ENCODE assay signal across 8 cellular contexts in genomic region chr20:326645-327031, GRCh38. TPM values are rescaled to one million over a fixed set of nuclear protein-coding genes. Genes with fewer than 3 reads are reported as not detected.
DNase-seq lines count a peak whose midpoint lies in the region; ATAC-seq and TF ChIP-seq lines count a peak whose summit lies in the region.

No MANE protein-coding gene starts in this region.

- H3K9me3 Mint-ChIP-seq in Calu3 (ENCODE audit: low read depth, unreplicated experiment) (no peaks in the 10 kb centered on the region), type B pancreatic cell (no peaks in the 10 kb centered on the region)

- H3K36me3 Mint-ChIP-seq in Calu3 (ENCODE audit: insufficient read depth, unreplicated experiment) (peaks cover 54% of the 10 kb centered on the region), type B pancreatic cell (peaks cover 3% of the 10 kb centered on the region)

- CTCF ChIA-PET in Calu3 (lab: Charles Lee), result interaction anchor here (0.7 kb wide), 1 partner anchor 19 kb away, joined by 5 read pairs; no protein-coding TSS in a partner anchor

- H3K4me1 Mint-ChIP-seq in Calu3 (ENCODE audit: low read depth, unreplicated experiment) (peaks cover 13% of the 10 kb centered on the region), type B pancreatic cell (ENCODE audit: unreplicated experiment) (peaks cover 31% of the 10 kb centered on the region)

- peak overlapping the region; percentile 74 for H3K4me3 Mint-ChIP-seq in Calu3 (ENCODE audit: low read depth, unreplicated experiment)
- H3K4me3 Mint-ChIP-seq in type B pancreatic cell, result peak overlapping the region; percentile 90

- TF ChIP-seq CTCF in Calu3 (IDR thresholded peaks at IDR 0.05; ENCODE audit: unreplicated experiment) (no peak), breast epithelium (IDR thresholded peaks at IDR 0.05) (no peak), lower leg skin (IDR thresholded peaks at IDR 0.05) (no peak), type B pancreatic cell (conservative IDR thresholded peaks at IDR 0.05) (no peak)

- H3K27me3 Mint-ChIP-seq in Calu3 (ENCODE audit: unreplicated experiment), result no peaks in the 10 kb centered on the region
- peaks cover 2% of the 10 kb centered on the region for H3K27me3 Mint-ChIP-seq in type B pancreatic cell

- 1% methylated on average over 20 of the region's 32 CpGs; no CpG with 5 or more reads in 1 of the 2 donors for WGBS in lower leg skin, 2 donors

- ATAC-seq in GM21360 (IDR thresholded peaks at IDR 0.05; ENCODE audit: unreplicated experiment), result no peak

- TF ChIP-seq POLR2A in breast epithelium (IDR thresholded peaks at IDR 0.05), result no peak
- no peak for TF ChIP-seq POLR2A in lower leg skin (IDR thresholded peaks at IDR 0.05)

- H3K36me3 ChIP-seq in MG63 (peaks cover 8% of the 10 kb centered on the region), breast epithelium (no peaks in the 10 kb centered on the region)

- peaks cover 4 to 6% of the 10 kb centered on the region in 2 donors for H3K4me1 ChIP-seq in breast epithelium

- H3K27ac Mint-ChIP-seq in Calu3 (ENCODE audit: unreplicated experiment), result peak overlapping the region; percentile 33
- no peak overlapping the region for H3K27ac Mint-ChIP-seq in type B pancreatic cell

- BruUV-seq in Calu3 (replicated peaks; lab: Mats Ljungman, UMichigan), result no TSS peak

- H3K27me3 ChIP-seq in MG63 (no peaks in the 10 kb centered on the region), breast epithelium (no peaks in the 10 kb centered on the region)

- intact Hi-C loops in Calu3 (cut with micrococcal nuclease; ENCODE audit: unreplicated experiment), result no loop called here
- intact Hi-C loops in breast epithelium (cut with DNase I; ENCODE audit: low total_unique reads), result no loop called here
- intact Hi-C loops in lower leg skin (cut with DNase I; ENCODE audit: low total_unique reads), result no loop called here

- H3K9me3 ChIP-seq in MG63, result no peaks in the 10 kb centered on the region
- no peaks in the 10 kb centered on the region for H3K9me3 ChIP-seq in breast epithelium

- H3K27ac ChIP-seq in breast epithelium, result peak overlapping the region; percentile 88 to 98

- peak overlapping the region; percentile 70 for H3K4me3 ChIP-seq in MG63
- H3K4me3 ChIP-seq in breast epithelium, result peak overlapping the region; percentile 68 to 86 (median 79)
- H3K4me3 ChIP-seq in lower leg skin (ENCODE audit: low read depth, poor library complexity, severe bottlenecking), result peak overlapping the region; percentile 37

- DNase-seq in Calu3, result peak; percentile 33
- peak; percentile 46 for DNase-seq in MG63
- peak in 1 of 2 donors; percentile 30 for DNase-seq in breast epithelium (ENCODE audit: low spot score in 2 of 2)
- peak; percentile 24 to 90 for DNase-seq in lower leg skin (ENCODE audit: low spot score in 2 of 2)
- DNase-seq in type B pancreatic cell (ENCODE audit: extremely low spot score, unreplicated experiment), result no peak
- no peak for DNase-seq in midbrain (lab: John Stamatoyannopoulos, UW)
- no peak for DNase-seq in SKM-1 treated with dmso at 0.1 percent for 144 hours (lab: John Stamatoyannopoulos, UW; ENCODE audit: unreplicated experiment)

RNA-seq across cellular contexts. Expression of gene SOX12, which starts 1.3 kb away (rescaled TPM):
- total RNA-seq in Calu3 (2022) (13.6 and 14.5 TPM in 2 replicates), breast epithelium (1 to 10 TPM; 1.1 to 3.7 (median 3.3) TPM), lower leg skin (1 to 10 TPM; 4.7 to 9.9 (median 5.4) TPM), type B pancreatic cell (ENCODE audit: low replicate concordance) (9.9 and 52.7 TPM in 2 replicates)
- total RNA-seq in MG63 (2014; rRNA removed; shearing (Covaris generic); ENCODE audit: low replicate concordance), result 2.1 and 3.1 TPM in 2 replicates

RNA-seq across cellular contexts. Expression of gene NRSN2, which starts 20.3 kb away (rescaled TPM):
- 0.42 and 0.51 TPM in 2 replicates for total RNA-seq in Calu3 (2022)
- 1.8 and 24.3 TPM in 2 replicates for total RNA-seq in MG63 (2014; rRNA removed; shearing (Covaris generic); ENCODE audit: low replicate concordance)
- 10 to 100 TPM in 2 of 3 donors, 1 to 10 TPM in 1; 9.4 to 22.3 (median 21.8) TPM for total RNA-seq in breast epithelium
- total RNA-seq in lower leg skin, result 10 to 100 TPM in 2 of 4 donors, 1 to 10 TPM in 2; 4.4 to 16.6 (median 9.9) TPM
- total RNA-seq in type B pancreatic cell (ENCODE audit: low replicate concordance), result 33.8 and 43.0 TPM in 2 replicates

RNA-seq across cellular contexts. Expression of gene ZCCHC3, which starts 29.3 kb away (rescaled TPM):
- total RNA-seq in Calu3 (2022) (10.9 and 11.1 TPM in 2 replicates), breast epithelium (10 to 100 TPM; 10.1 to 14.0 (median 11.5) TPM), lower leg skin (10 to 100 TPM in 1 of 4 donors, 1 to 10 TPM in 3; 7.3 to 10.8 (median 9.2) TPM), type B pancreatic cell (ENCODE audit: low replicate concordance) (28.9 and 40.5 TPM in 2 replicates)
- 9.1 and 13.5 TPM in 2 replicates for total RNA-seq in MG63 (2014; rRNA removed; shearing (Covaris generic); ENCODE audit: low replicate concordance)

RNA-seq across cellular contexts. Expression of gene C20orf96, which starts 36.1 kb away (rescaled TPM):
- 7.3 and 8.8 TPM in 2 replicates for total RNA-seq in Calu3 (2022)
- total RNA-seq in MG63 (2014; rRNA removed; shearing (Covaris generic); ENCODE audit: low replicate concordance), result 1.6 TPM in 1 of 2 replicates, not detected in the other
- total RNA-seq in breast epithelium, result 1 to 10 TPM; 2.6 to 9.2 (median 6.1) TPM
- under 1 TPM in 3 of 4 donors, not detected in 1; 0.36 to 0.59 (median 0.52) TPM for total RNA-seq in lower leg skin
- total RNA-seq in type B pancreatic cell (ENCODE audit: low replicate concordance), result 12.6 and 27.0 TPM in 2 replicates

RNA-seq across cellular contexts. Expression of gene TRIB3, which starts 53.9 kb away (rescaled TPM):
- total RNA-seq in Calu3 (2022) (47.2 and 53.0 TPM in 2 replicates), breast epithelium (10 to 100 TPM in 2 of 3 donors, 1 to 10 TPM in 1; 4.5 to 18.0 (median 14.5) TPM), lower leg skin (10 to 100 TPM; 20.6 to 35.2 (median 27.5) TPM), type B pancreatic cell (ENCODE audit: low replicate concordance) (8.3 and 17.0 TPM in 2 replicates)
- total RNA-seq in MG63 (2014; rRNA removed; shearing (Covaris generic); ENCODE audit: low replicate concordance), result 15.0 and 33.3 TPM in 2 replicates

Comparison
In these comparisons a context has a peak if more than half of its experiments do, and no peak if none do; other contexts are left out.
1. DNase-seq: peak in Calu3 (single experiment), MG63 (single experiment) and lower leg skin (2 of 2); none in type B pancreatic cell (single experiment), midbrain (single experiment) and SKM-1 treated with dmso at 0.1 percent for 144 hours (single experiment).
2. Peak in every context shown above with its lines, with median percentiles within 50 percentile points of each other: H3K4me3 ChIP-seq.